In genomic region chr1:40711465-40712404, GRCh38 we compare ENCODE assay signal across 1 cellular context.
A peak's percentile ranks its signal among the peaks of the same experiment; 100 is the strongest.
TF ChIP-seq lines count a peak whose summit lies in the region.

No MANE protein-coding gene starts in this region.

TF ChIP-seq in HEK293, 187 proteins besides CTCF, POLR2A, EP300 and RAD21 (continued from another document):
- TF ChIP-seq, protein P1, sequence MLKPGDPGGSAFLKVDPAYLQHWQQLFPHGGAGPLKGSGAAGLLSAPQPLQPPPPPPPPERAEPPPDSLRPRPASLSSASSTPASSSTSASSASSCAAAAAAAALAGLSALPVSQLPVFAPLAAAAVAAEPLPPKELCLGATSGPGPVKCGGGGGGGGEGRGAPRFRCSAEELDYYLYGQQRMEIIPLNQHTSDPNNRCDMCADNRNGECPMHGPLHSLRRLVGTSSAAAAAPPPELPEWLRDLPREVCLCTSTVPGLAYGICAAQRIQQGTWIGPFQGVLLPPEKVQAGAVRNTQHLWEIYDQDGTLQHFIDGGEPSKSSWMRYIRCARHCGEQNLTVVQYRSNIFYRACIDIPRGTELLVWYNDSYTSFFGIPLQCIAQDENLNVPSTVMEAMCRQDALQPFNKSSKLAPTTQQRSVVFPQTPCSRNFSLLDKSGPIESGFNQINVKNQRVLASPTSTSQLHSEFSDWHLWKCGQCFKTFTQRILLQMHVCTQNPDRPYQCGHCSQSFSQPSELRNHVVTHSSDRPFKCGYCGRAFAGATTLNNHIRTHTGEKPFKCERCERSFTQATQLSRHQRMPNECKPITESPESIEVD (tag by site-specific recombination; IDR thresholded peaks at IDR 0.05), result peak; percentile 87
- TF ChIP-seq HOXD13 (CRISPR knock-in tag; IDR thresholded peaks at IDR 0.05; ENCODE audit: borderline replicate concordance) (no peak), ZNF518A (tag by site-specific recombination; conservative IDR thresholded peaks at IDR 0.05; ENCODE audit: low read depth) (no peak), ZNF335 (tag by site-specific recombination; conservative IDR thresholded peaks at IDR 0.05) (peak; percentile 79), ZNF639 (tag by site-specific recombination; IDR thresholded peaks at IDR 0.05) (no peak), ZNF785 (tag by site-specific recombination; IDR thresholded peaks at IDR 0.05) (no peak), GFI1B (tag by site-specific recombination; IDR thresholded peaks at IDR 0.05) (no peak), KLF10 (tag by site-specific recombination; IDR thresholded peaks at IDR 0.05) (peak; percentile 56), ZFP37 (tag by site-specific recombination; IDR thresholded peaks at IDR 0.05) (peak; percentile 64; the same call in 1 of the 2 replicates), MYNN (tag by site-specific recombination; IDR thresholded peaks at IDR 0.05; ENCODE audit: borderline replicate concordance) (no peak), ZNF549 (tag by site-specific recombination; IDR thresholded peaks at IDR 0.05) (no peak), ZNF280D (tag by site-specific recombination; IDR thresholded peaks at IDR 0.05) (no peak), ZSCAN30 (tag by site-specific recombination; IDR thresholded peaks at IDR 0.05) (0 out of 2 replicates have a peak, but pooled peaks have one; percentile 27), GLIS1 (tag by site-specific recombination; IDR thresholded peaks at IDR 0.05) (peak; percentile 56), ZNF555 (tag by site-specific recombination; conservative IDR thresholded peaks at IDR 0.05) (no peak)
- TF ChIP-seq, protein P2, sequence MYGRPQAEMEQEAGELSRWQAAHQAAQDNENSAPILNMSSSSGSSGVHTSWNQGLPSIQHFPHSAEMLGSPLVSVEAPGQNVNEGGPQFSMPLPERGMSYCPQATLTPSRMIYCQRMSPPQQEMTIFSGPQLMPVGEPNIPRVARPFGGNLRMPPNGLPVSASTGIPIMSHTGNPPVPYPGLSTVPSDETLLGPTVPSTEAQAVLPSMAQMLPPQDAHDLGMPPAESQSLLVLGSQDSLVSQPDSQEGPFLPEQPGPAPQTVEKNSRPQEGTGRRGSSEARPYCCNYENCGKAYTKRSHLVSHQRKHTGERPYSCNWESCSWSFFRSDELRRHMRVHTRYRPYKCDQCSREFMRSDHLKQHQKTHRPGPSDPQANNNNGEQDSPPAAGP (tag by site-specific recombination; IDR thresholded peaks at IDR 0.05), result no peak
